In genomic region chr2:44283116-44283666, GRCh38 we compare ENCODE assay signal across 38 cellular contexts. TPM values are rescaled to one million over a fixed set of nuclear protein-coding genes. Genes with fewer than 3 reads are reported as not detected.
"Had no signal": no experiment of that assay in that cellular context is flagged by ENCODE, and none has a peak within 500 bp of the region (broad histone marks: within the 10 kb centered on the region; RNA-seq: fewer than 3 reads in every experiment).

No MANE protein-coding gene starts in this region.

- H3K4me3 Mint-ChIP-seq: activated CD4-positive, alpha-beta memory T cell treated with anti-CD3 and anti-CD28 coated beads for 36 hours; activated CD4-positive, alpha-beta T cell treated with anti-CD3 and anti-CD28 coated beads for 36 hours; activated CD4-positive, alpha-beta T cell treated with anti-CD3 and anti-CD28 coated beads, Interleukin-2, amount 10 ng/mL, durations not matched to agents 24 days and 14 days; activated CD8-positive, alpha-beta memory T cell treated with anti-CD3 and anti-CD28 coated beads, Interleukin-2, amount 10 ng/mL, durations not matched to agents 7 days and 5 days; activated CD8-positive, alpha-beta T cell treated with anti-CD3 and anti-CD28 coated beads, Interleukin-2, amount 10 ng/mL, durations not matched to agents 7 days and 5 days; activated naive CD4-positive, alpha-beta T cell treated with anti-CD3 and anti-CD28 coated beads, Interleukin-2, amount 10 ng/mL, durations not matched to agents 7 days and 5 days; activated naive CD8-positive, alpha-beta T cell; activated T-helper 1 cell treated with anti-CD3 and anti-CD28 coated beads, Interleukin-12 subunit alpha, Interleukin-12 subunit beta, Interleukin-2, Interleukin-4 antibody, amounts not matched to agents 30 ng/mL and 10 ng/mL and 1 ng/mL, durations not matched to agents 14 hours and 24 hours and 36 hours; brain; T-cell; T-helper 1 cell treated with Interleukin-12 subunit alpha and Interleukin-12 subunit beta and Interleukin-4 antibody, amounts not matched to agents 30 μg/mL and 1 μg/mL, for 36 hours; T-helper 2 cell treated with Interferon-gamma antibody and Interleukin-4, amounts not matched to agents 5 μg/mL and 100 μg/mL, for 36 hours had no signal

- H3K9me3 ChIP-seq: breast epithelium, colonic mucosa, esophagus muscularis mucosa, gastrocnemius medialis, heart left ventricle had no signal

- DNase-seq: activated CD4-positive, alpha-beta memory T cell treated with anti-CD3 and anti-CD28 coated beads for 36 hours; activated CD4-positive, alpha-beta T cell treated with anti-CD3 and anti-CD28 coated beads for 36 hours; activated CD4-positive, alpha-beta T cell treated with anti-CD3 and anti-CD28 coated beads, Interleukin-2, amount 10 ng/mL, durations not matched to agents 24 days and 14 days; activated CD4-positive, CD25-positive, alpha-beta regulatory T cell; activated CD4-positive, CD25-positive, alpha-beta regulatory T cell treated with anti-CD3 and anti-CD28 coated beads, Interleukin-2, amount 50 U/mL, for 72 hours; activated CD8-positive, alpha-beta memory T cell treated with anti-CD3 and anti-CD28 coated beads, Interleukin-2, amount 10 ng/mL, durations not matched to agents 7 days and 5 days; activated CD8-positive, alpha-beta memory T cell treated with anti-CD3 and anti-CD28 coated beads, Interleukin-2, amount 50 U/mL, for 4 hours; activated CD8-positive, alpha-beta T cell treated with anti-CD3 and anti-CD28 coated beads, Interleukin-2, amount 10 ng/mL, durations not matched to agents 7 days and 5 days; activated effector memory CD4-positive, alpha-beta T cell treated with anti-CD3 and anti-CD28 coated beads, Interleukin-2, amount 50 U/mL, for 16 hours; activated naive CD4-positive, alpha-beta T cell treated with anti-CD3 and anti-CD28 coated beads, Interleukin-2, amount 10 ng/mL, durations not matched to agents 7 days and 5 days; activated T-cell treated with anti-CD3 and anti-CD28 coated beads, Interleukin-2, amount 50 U/mL, for 1 hour; activated T-cell treated with anti-CD3 and anti-CD28 coated beads, Interleukin-2, amount 50 U/mL, for 48 hours; amniotic stem cell; aorta; central memory CD4-positive, alpha-beta T cell; cerebellar nuclear complex; colonic mucosa; effector CD8-positive, alpha-beta T cell; foreskin keratinocyte; gastrocnemius medialis; glutamatergic neuron; heart left ventricle; SW 1271; T-cell; T1000 had no signal

- H3K4me1 Mint-ChIP-seq: activated CD4-positive, alpha-beta T cell treated with anti-CD3 and anti-CD28 coated beads for 36 hours; activated CD4-positive, alpha-beta T cell treated with anti-CD3 and anti-CD28 coated beads, Interleukin-2, amount 10 ng/mL, durations not matched to agents 24 days and 14 days; activated CD8-positive, alpha-beta memory T cell treated with anti-CD3 and anti-CD28 coated beads, Interleukin-2, amount 10 ng/mL, durations not matched to agents 7 days and 5 days; activated naive CD4-positive, alpha-beta T cell treated with anti-CD3 and anti-CD28 coated beads, Interleukin-2, amount 10 ng/mL, durations not matched to agents 7 days and 5 days; brain; T-cell had no signal

- H3K36me3 Mint-ChIP-seq: activated CD4-positive, alpha-beta memory T cell treated with anti-CD3 and anti-CD28 coated beads for 36 hours; activated CD8-positive, alpha-beta memory T cell treated with anti-CD3 and anti-CD28 coated beads, Interleukin-2, amount 10 ng/mL, durations not matched to agents 7 days and 5 days; activated naive CD4-positive, alpha-beta T cell treated with anti-CD3 and anti-CD28 coated beads, Interleukin-2, amount 10 ng/mL, durations not matched to agents 7 days and 5 days; brain; T-cell had no signal

- H3K27me3 Mint-ChIP-seq: activated CD4-positive, alpha-beta T cell treated with anti-CD3 and anti-CD28 coated beads for 36 hours; activated naive CD8-positive, alpha-beta T cell; T-cell had no signal

- H3K4me3 ChIP-seq: breast epithelium, cardiac muscle cell, colonic mucosa, esophagus muscularis mucosa, gastrocnemius medialis, heart left ventricle had no signal

- ATAC-seq: activated CD4-positive, alpha-beta T cell treated with anti-CD3 and anti-CD28 coated beads for 36 hours; activated CD8-positive, alpha-beta memory T cell treated with anti-CD3 and anti-CD28 coated beads, Interleukin-2, amount 10 ng/mL, durations not matched to agents 7 days and 5 days; activated CD8-positive, alpha-beta T cell treated with anti-CD3 and anti-CD28 coated beads, Interleukin-2, amount 10 ng/mL, durations not matched to agents 7 days and 5 days; foreskin keratinocyte; gastrocnemius medialis; heart left ventricle; T-cell had no signal

- FAIRE-seq: endometrium, endothelial cell of umbilical vein had no signal

- H3K27ac Mint-ChIP-seq: activated CD4-positive, alpha-beta memory T cell treated with anti-CD3 and anti-CD28 coated beads for 36 hours; activated CD4-positive, alpha-beta T cell treated with anti-CD3 and anti-CD28 coated beads for 36 hours; activated CD4-positive, alpha-beta T cell treated with anti-CD3 and anti-CD28 coated beads, Interleukin-2, amount 10 ng/mL, durations not matched to agents 24 days and 14 days; activated CD8-positive, alpha-beta memory T cell treated with anti-CD3 and anti-CD28 coated beads, Interleukin-2, amount 10 ng/mL, durations not matched to agents 7 days and 5 days; activated CD8-positive, alpha-beta T cell treated with anti-CD3 and anti-CD28 coated beads, Interleukin-2, amount 10 ng/mL, durations not matched to agents 7 days and 5 days; activated naive CD4-positive, alpha-beta T cell treated with anti-CD3 and anti-CD28 coated beads, Interleukin-2, amount 10 ng/mL, durations not matched to agents 7 days and 5 days; activated naive CD8-positive, alpha-beta T cell; activated T-helper 1 cell treated with anti-CD3 and anti-CD28 coated beads, Interleukin-12 subunit alpha, Interleukin-12 subunit beta, Interleukin-2, Interleukin-4 antibody, amounts not matched to agents 30 ng/mL and 10 ng/mL and 1 ng/mL, durations not matched to agents 14 hours and 24 hours and 36 hours; activated T-helper 2 cell treated with anti-CD3 and anti-CD28 coated beads, Interferon-gamma antibody, Interleukin-2, Interleukin-4, amounts not matched to agents 10 μg/mL and 5 μg/mL and 100 μg/mL, durations not matched to agents 14 hours and 24 hours and 36 hours; brain; T-cell; T-helper 1 cell treated with Interleukin-12 subunit alpha and Interleukin-12 subunit beta and Interleukin-4 antibody, amounts not matched to agents 30 μg/mL and 1 μg/mL, for 36 hours; T-helper 2 cell treated with Interferon-gamma antibody and Interleukin-4, amounts not matched to agents 5 μg/mL and 100 μg/mL, for 36 hours had no signal

RNA-seq across cellular contexts. Expression of gene SLC3A1, which starts 7.9 kb away (rescaled TPM):
- total RNA-seq: activated CD4-positive, alpha-beta T cell treated with anti-CD3 and anti-CD28 coated beads for 36 hours; activated CD4-positive, alpha-beta T cell treated with anti-CD3 and anti-CD28 coated beads, Interleukin-2, amount 10 ng/mL, durations not matched to agents 24 days and 14 days; activated CD8-positive, alpha-beta memory T cell treated with anti-CD3 and anti-CD28 coated beads for 36 hours; activated CD8-positive, alpha-beta T cell treated with anti-CD3 and anti-CD28 coated beads, Interleukin-2, amount 10 ng/mL, durations not matched to agents 7 days and 5 days; activated T-helper 1 cell treated with anti-CD3 and anti-CD28 coated beads, Interleukin-12 subunit alpha, Interleukin-12 subunit beta, Interleukin-2, Interleukin-4 antibody, amounts not matched to agents 30 ng/mL and 10 ng/mL and 1 ng/mL, durations not matched to agents 14 hours and 24 hours and 36 hours; cardiac muscle cell; dermis microvascular lymphatic vessel endothelial cell; endothelial cell of umbilical vein; foreskin keratinocyte had no signal
- polyA plus RNA-seq: endothelial cell of umbilical vein, foreskin keratinocyte had no signal
